In genomic region chr13:39931505-39931904, GRCh38 we compare ENCODE assay signal across 1 cellular context.
A peak's percentile ranks its signal among the peaks of the same experiment; 100 is the strongest.
TF ChIP-seq lines count a peak whose summit lies in the region.

No MANE protein-coding gene starts in this region.

TF ChIP-seq in HepG2, 621 proteins besides CTCF, POLR2A, EP300 and RAD21 (continued from another document):
- TF ChIP-seq HMGXB3 (CRISPR knock-in tag; IDR thresholded peaks at IDR 0.05; ENCODE audit: borderline replicate concordance) (no peak), JUND (CRISPR knock-in tag; IDR thresholded peaks at IDR 0.05) (no peak), SOX5 (CRISPR knock-in tag; IDR thresholded peaks at IDR 0.05; ENCODE audit: borderline replicate concordance) (peak; percentile 81), SOX6 (IDR thresholded peaks at IDR 0.05) (no peak), SOX6 (CRISPR knock-in tag; IDR thresholded peaks at IDR 0.05) (peak; percentile 57; the same call in 1 of the 2 replicates), SOX13 (IDR thresholded peaks at IDR 0.05) (no peak), SOX13 (CRISPR knock-in tag; conservative IDR thresholded peaks at IDR 0.05 in 1 of 2, IDR thresholded peaks at IDR 0.05 in 1 of 2) (peak in 1 of 2 experiments; percentile 70; a peak in 2 of 4 replicates), ZBTB7B (CRISPR knock-in tag; IDR thresholded peaks at IDR 0.05) (no peak), ZFP82 (CRISPR knock-in tag; IDR thresholded peaks at IDR 0.05; ENCODE audit: borderline replicate concordance) (no peak), FOXA1 (IDR thresholded peaks at IDR 0.05) (no peak), FOXA1 (CRISPR knock-in tag; IDR thresholded peaks at IDR 0.05) (peak; percentile 22; the same call in 1 of the 2 replicates), FOXA3 (CRISPR knock-in tag; IDR thresholded peaks at IDR 0.05) (0 out of 2 replicates have a peak, but pooled peaks have one; percentile 21)
